21 cellular contexts compared by ENCODE assay signal in genomic region chr20:3103369-3104032, GRCh38. TPM values are rescaled to one million over a fixed set of nuclear protein-coding genes. Genes with fewer than 3 reads are reported as not detected.
DNase-seq lines count a peak whose midpoint lies in the region; ATAC-seq, FAIRE-seq and TF ChIP-seq lines count a peak whose summit lies in the region.
"Had no signal": no experiment of that assay in that cellular context is flagged by ENCODE, and none has a peak within 500 bp of the region (broad histone marks: within the 10 kb centered on the region; RNA-seq: fewer than 3 reads in every experiment).

No MANE protein-coding gene starts in this region.

- TF ChIP-seq CTCF in dorsolateral prefrontal cortex (IDR thresholded peaks at IDR 0.05 in 54 of 56, conservative IDR thresholded peaks at IDR 0.05 in 2 of 56; ENCODE audit: low read depth in 1 of 56, partially characterized antibody in 56 of 56): no peak

- POLR2A ChIA-PET in T-cell (lab: Charles Lee): interaction anchor here (0.5 to 1.1 kb wide), 3 partner anchors 26 to 219 kb away, joined by 4 to 10 read pairs (median 4); no protein-coding TSS in a partner anchor

- no peak for FAIRE-seq in small intestine (lab: Jason Lieb, UNC)
- FAIRE-seq: G401.6, GM12891 had no signal

- no peaks in the 10 kb centered on the region for H3K9me3 ChIP-seq in small intestine (ENCODE audit: control insufficient read depth, low read depth)
- H3K9me3 ChIP-seq: BLaER1, MG63, Peyer's patch had no signal

- CTCF ChIA-PET in activated naive CD4-positive, alpha-beta T cell treated with anti-CD3 and anti-CD28 coated beads, Interleukin-2, amount 10 ng/mL, durations not matched to agents 7 days and 5 days (lab: Charles Lee): interaction anchor here (0.8 kb wide), 1 partner anchor 12 kb away, joined by 3 read pairs; no protein-coding TSS in a partner anchor
- CTCF ChIA-PET in T-cell (lab: Charles Lee): interaction anchor here in 1 of 2 donors (0.7 kb wide), 1 partner anchor 32 kb away, joined by 4 read pairs; no protein-coding TSS in a partner anchor

- H3K36me3 Mint-ChIP-seq in activated naive CD4-positive, alpha-beta T cell treated with anti-CD3 and anti-CD28 coated beads, Interleukin-2, amount 50 U/mL, for 24 hours: no peaks in the 10 kb centered on the region
- peaks cover 1% of the 10 kb centered on the region for H3K36me3 Mint-ChIP-seq in activated naive CD4-positive, alpha-beta T cell treated with anti-CD3 and anti-CD28 coated beads, Interleukin-2, amount 10 ng/mL, durations not matched to agents 7 days and 5 days
- H3K36me3 Mint-ChIP-seq in T-cell: peaks cover 4% of the 10 kb centered on the region

- no peak for DNase-seq in activated naive CD4-positive, alpha-beta T cell treated with anti-CD3 and anti-CD28 coated beads, Interleukin-2, amount 10 ng/mL, durations not matched to agents 7 days and 5 days
- DNase-seq in T-cell (no peak), dorsolateral prefrontal cortex (no peak), superior temporal gyrus (ENCODE audit: extremely low spot score) (peak; percentile 16), small intestine (no peak), DMS 273 treated with DMSO at 0.1 percent for 48 hours (lab: John Stamatoyannopoulos, UW) (no peak)
- DNase-seq: DMS79 treated with DMSO at 0.1 percent for 48 hours, KBM-7, MG63, NCI-H1092 treated with DMSO at 0.1 percent for 48 hours, NCI-H1694 treated with DMSO at 0.1 percent for 48 hours, NCI-H446 treated with DMSO at 0.1 percent for 48 hours, NCI-H748 treated with DMSO at 0.1 percent for 48 hours, Peyer's patch had no signal

- H3K4me3 ChIP-seq in dorsolateral prefrontal cortex (no peak overlapping the region), small intestine (ENCODE audit: low read depth in 1 of 2, low read length in 2 of 2) (no peak overlapping the region)
- H3K4me3 ChIP-seq: BLaER1, MG63, Peyer's patch had no signal

- H3K4me3 Mint-ChIP-seq in activated naive CD4-positive, alpha-beta T cell treated with anti-CD3 and anti-CD28 coated beads, Interleukin-2, amount 50 U/mL, for 24 hours: peak overlapping the region; percentile 40
- no peak overlapping the region for H3K4me3 Mint-ChIP-seq in activated naive CD4-positive, alpha-beta T cell treated with anti-CD3 and anti-CD28 coated beads, Interleukin-2, amount 10 ng/mL, durations not matched to agents 7 days and 5 days
- peak overlapping the region in 1 of 3 donors; percentile 45 for H3K4me3 Mint-ChIP-seq in T-cell

- H3K27ac ChIP-seq in dorsolateral prefrontal cortex: peak overlapping the region in 57 of 59 donors; percentile 38 to 93 (median 80)
- no peak overlapping the region for H3K27ac ChIP-seq in small intestine (ENCODE audit: low read depth in 1 of 2, low read length in 1 of 2)
- H3K27ac ChIP-seq: 22Rv1, BLaER1, HL-60, Peyer's patch had no signal

- H3K27me3 Mint-ChIP-seq in activated naive CD4-positive, alpha-beta T cell treated with anti-CD3 and anti-CD28 coated beads, Interleukin-2, amount 50 U/mL, for 24 hours: no peaks in the 10 kb centered on the region
- H3K27me3 Mint-ChIP-seq in activated naive CD4-positive, alpha-beta T cell treated with anti-CD3 and anti-CD28 coated beads, Interleukin-2, amount 10 ng/mL, durations not matched to agents 7 days and 5 days: peaks cover 48% of the 10 kb centered on the region
- no peaks in the 10 kb centered on the region for H3K27me3 Mint-ChIP-seq in T-cell

- WGBS in small intestine, 3 donors: 33 to 53% (median 45%) methylated on average over 3 of the region's 3 CpGs

- intact Hi-C loops in dorsolateral prefrontal cortex (cut with DNase I): loop anchor here in 1 of 2 donors (2.0 kb wide), 1 partner anchor 85 kb away; no protein-coding TSS in a partner anchor

- no peaks in the 10 kb centered on the region for H3K4me1 ChIP-seq in small intestine (ENCODE audit: control insufficient read depth in 2 of 2, insufficient read depth in 1 of 2, low read depth in 1 of 2, low read length in 1 of 2)
- H3K4me1 ChIP-seq: Peyer's patch had no signal

- H3K27me3 ChIP-seq in dorsolateral prefrontal cortex (no peaks in the 10 kb centered on the region), small intestine (ENCODE audit: control insufficient read depth in 2 of 2, insufficient read depth in 2 of 2, low read length in 2 of 2) (no peaks in the 10 kb centered on the region)
- H3K27me3 ChIP-seq: BLaER1, MG63, Peyer's patch had no signal

- H3K4me1 Mint-ChIP-seq in activated naive CD4-positive, alpha-beta T cell treated with anti-CD3 and anti-CD28 coated beads, Interleukin-2, amount 50 U/mL, for 24 hours: peaks cover 25% of the 10 kb centered on the region
- H3K4me1 Mint-ChIP-seq in activated naive CD4-positive, alpha-beta T cell treated with anti-CD3 and anti-CD28 coated beads, Interleukin-2, amount 10 ng/mL, durations not matched to agents 7 days and 5 days: peaks cover 21% of the 10 kb centered on the region
- peaks cover 18 to 29% (median 18%) of the 10 kb centered on the region in 3 donors for H3K4me1 Mint-ChIP-seq in T-cell

- ATAC-seq in T-cell (replicated peaks in 1 of 4): no peak
- no peak for ATAC-seq in GM19351 (IDR thresholded peaks at IDR 0.05; ENCODE audit: unreplicated experiment)

- H3K9me3 Mint-ChIP-seq in activated naive CD4-positive, alpha-beta T cell treated with anti-CD3 and anti-CD28 coated beads, Interleukin-2, amount 50 U/mL, for 24 hours: no peaks in the 10 kb centered on the region
- no peaks in the 10 kb centered on the region for H3K9me3 Mint-ChIP-seq in activated naive CD4-positive, alpha-beta T cell treated with anti-CD3 and anti-CD28 coated beads, Interleukin-2, amount 10 ng/mL, durations not matched to agents 7 days and 5 days
- no peaks in the 10 kb centered on the region for H3K9me3 Mint-ChIP-seq in T-cell

- H3K27ac Mint-ChIP-seq in activated naive CD4-positive, alpha-beta T cell treated with anti-CD3 and anti-CD28 coated beads, Interleukin-2, amount 50 U/mL, for 24 hours: peak overlapping the region; percentile 30
- no peak overlapping the region for H3K27ac Mint-ChIP-seq in activated naive CD4-positive, alpha-beta T cell treated with anti-CD3 and anti-CD28 coated beads, Interleukin-2, amount 10 ng/mL, durations not matched to agents 7 days and 5 days
- H3K27ac Mint-ChIP-seq in T-cell: peak overlapping the region; percentile 57 to 80

- H3K36me3 ChIP-seq in small intestine (ENCODE audit: control insufficient read depth in 2 of 2, insufficient read depth in 2 of 2, low read length in 2 of 2): no peaks in the 10 kb centered on the region
- H3K36me3 ChIP-seq: MG63 had no signal

RNA-seq across cellular contexts. Expression of gene AVP, which starts 19.0 kb away (rescaled TPM):
- total RNA-seq in T-cell (1 to 10 TPM in 1 of 5 donors, under 1 TPM in 2, not detected in 2; 0.44 to 1.6 (median 0.59) TPM), dorsolateral prefrontal cortex (1 to 10 TPM in 5 of 120 experiments, under 1 TPM in 5, not detected in 110; 0.80 to 1.4 (median 1.0) TPM)
- 1 to 10 TPM in 1 of 3 donors, not detected in 2; 2.7 TPM for polyA plus RNA-seq in small intestine

RNA-seq across cellular contexts. Expression of gene OXT, which starts 32.1 kb away (rescaled TPM):
- total RNA-seq in T-cell: 1 to 10 TPM in 2 of 5 donors, under 1 TPM in 1, not detected in 2; 0.92 to 3.0 (median 1.5) TPM
- 1 to 10 TPM in 7 of 120 experiments, not detected in 113; 1.1 to 2.0 (median 1.8) TPM for total RNA-seq in dorsolateral prefrontal cortex
- polyA plus RNA-seq in small intestine: 10 to 100 TPM in 2 of 3 donors, 1 to 10 TPM in 1; 2.7 to 45.8 (median 36.2) TPM

RNA-seq across cellular contexts. Expression of gene FASTKD5, which starts 56.2 kb away (rescaled TPM):
- total RNA-seq in T-cell: 10 to 100 TPM; 23.2 to 33.5 (median 28.7) TPM
- total RNA-seq in dorsolateral prefrontal cortex: 10 to 100 TPM; 10.4 to 25.9 (median 18.3) TPM
- 10 to 100 TPM; 11.3 to 13.7 (median 12.5) TPM for polyA plus RNA-seq in small intestine

RNA-seq across cellular contexts. Expression of gene UBOX5, which starts 56.2 kb away (rescaled TPM):
- total RNA-seq in T-cell (10 to 100 TPM in 4 of 5 donors, 1 to 10 TPM in 1; 9.4 to 13.4 (median 10.8) TPM), dorsolateral prefrontal cortex (10 to 100 TPM in 52 of 120 experiments, 1 to 10 TPM in 68; 6.1 to 13.0 (median 9.5) TPM)
- polyA plus RNA-seq in small intestine: 1 to 10 TPM; 4.0 to 4.6 (median 4.2) TPM

RNA-seq across cellular contexts. Expression of gene MRPS26, which starts 57.6 kb away (rescaled TPM):
- total RNA-seq in T-cell (10 to 100 TPM; 20.9 to 38.5 (median 36.8) TPM), dorsolateral prefrontal cortex (10 to 100 TPM; 31.6 to 66.0 (median 49.9) TPM)
- polyA plus RNA-seq in small intestine: 10 to 100 TPM; 58.4 to 77.5 (median 75.4) TPM

Comparison
In these comparisons a context has a peak if more than half of its experiments do, and no peak if none do; other contexts are left out.
1. H3K27ac ChIP-seq: peak in dorsolateral prefrontal cortex (57 of 59); none in small intestine (0 of 2).